19 cellular contexts compared by ENCODE assay signal in genomic region chr1:181036107-181036843, GRCh38. TPM values are rescaled to one million over a fixed set of nuclear protein-coding genes. Genes with fewer than 3 reads are reported as not detected.
DNase-seq lines count a peak whose midpoint lies in the region; ATAC-seq and TF ChIP-seq lines count a peak whose summit lies in the region.
"Had no signal": no experiment of that assay in that cellular context is flagged by ENCODE, and none has a peak within 500 bp of the region (broad histone marks: within the 10 kb centered on the region; RNA-seq: fewer than 3 reads in every experiment).

No MANE protein-coding gene starts in this region.

- H2AK9ac ChIP-seq in IMR-90 (replicated peaks; ENCODE audit: low read depth, low read length, poor library complexity) = no peak overlapping the region

- H3K27me3 ChIP-seq in IMR-90 (ENCODE audit: control insufficient read depth, insufficient read depth, low read length) = no peaks in the 10 kb centered on the region
- H3K27me3 ChIP-seq: spleen, testis had no signal

- no peak overlapping the region for H2BK20ac ChIP-seq in IMR-90 (ENCODE audit: low read depth, low read length)

- TF ChIP-seq POLR2A in IMR-90 (IDR thresholded peaks at IDR 0.05; ENCODE audit: low read depth, low read length) = no peak

- CTCF ChIA-PET in IMR-90 (lab: Yijun Ruan, JAX) = interaction anchor here (4.0 kb wide), 1 partner anchor 106 kb away, joined by 24 read pairs; no protein-coding TSS in a partner anchor

- no peaks in the 10 kb centered on the region for H4K20me1 ChIP-seq in IMR-90 (ENCODE audit: insufficient read depth, low read length)

- no peak overlapping the region for H4K91ac ChIP-seq in IMR-90 (ENCODE audit: insufficient read depth, low read depth, low read length)

- H3K56ac ChIP-seq in IMR-90 (ENCODE audit: extremely low read depth, insufficient read depth, low read length) = no peak overlapping the region

- no peak overlapping the region for H3K9ac ChIP-seq in IMR-90 (ENCODE audit: low read depth, low read length)
- H3K9ac ChIP-seq: parathyroid adenoma had no signal

- ATAC-seq in IMR-90 (ENCODE audit: low read depth) (no peak), left cardiac atrium (no peak)
- ATAC-seq in natural killer cell treated with Interleukin-12 subunit alpha and Interleukin-12 subunit beta and Interleukin-15 and Interleukin-18, amount 100 ng/mL, for 72 hours = peak in 1 of 2 donors; percentile 61
- ATAC-seq: HCT116, PC-3 had no signal

- peaks cover 0 to 7% of the 10 kb centered on the region in 2 experiments; a peak in 1 of 4 replicates for H3K79me1 ChIP-seq in IMR-90 (ENCODE audit: low read depth in 1 of 2, low read length in 2 of 2)

- intact Hi-C loops in activated CD4-positive, alpha-beta T cell treated with anti-CD3 and anti-CD28 coated beads, Interleukin-2, amount 10 ng/mL, durations not matched to agents 24 days and 14 days (cut with micrococcal nuclease) = loop anchor here (10.0 kb wide), 1 partner anchor 151 kb away; no protein-coding TSS in a partner anchor
- intact Hi-C loops in IMR-90 (cut with micrococcal nuclease) (no loop called here), left cardiac atrium (cut with DNase I) (loop anchor here (10.0 kb wide), 2 partner anchors 49 to 109 kb away; partner anchors contain the start of gene IER5 (in 1 of the 2))
- intact Hi-C loops in activated T-helper 2 cell treated with anti-CD3 and anti-CD28 coated beads, Interferon-gamma antibody, Interleukin-2, Interleukin-4, amounts not matched to agents 10 μg/mL and 5 μg/mL and 100 μg/mL, durations not matched to agents 14 hours and 24 hours and 36 hours (cut with micrococcal nuclease) = loop anchor here (10.0 kb wide), 1 partner anchor 151 kb away; no protein-coding TSS in a partner anchor

- dilution Hi-C loops in IMR-90 (cut with HindIII; ENCODE audit: low sequenced_read_pairs, unreplicated experiment) = no loop called here

- no peak overlapping the region for H3K4me3 ChIP-seq in IMR-90 (ENCODE audit: insufficient read depth, low read depth, low read length)
- H3K4me3 ChIP-seq: testis had no signal

- no peak for TF ChIP-seq CTCF in IMR-90 (conservative IDR thresholded peaks at IDR 0.05; ENCODE audit: low read depth, low read length)

- H3K27ac ChIP-seq in IMR-90 (ENCODE audit: insufficient read depth, low read length) = no peak overlapping the region
- H3K27ac ChIP-seq: HL-60, parathyroid adenoma, testis had no signal

- H3K36me3 Mint-ChIP-seq in activated CD4-positive, alpha-beta T cell treated with anti-CD3 and anti-CD28 coated beads, Interleukin-2, amount 10 ng/mL, durations not matched to agents 24 days and 14 days (ENCODE audit: low read depth) = peaks cover 24% of the 10 kb centered on the region
- H3K36me3 Mint-ChIP-seq in activated T-helper 2 cell treated with anti-CD3 and anti-CD28 coated beads, Interferon-gamma antibody, Interleukin-2, Interleukin-4, amounts not matched to agents 10 μg/mL and 5 μg/mL and 100 μg/mL, durations not matched to agents 14 hours and 24 hours and 36 hours (ENCODE audit: low read depth) = peaks cover 29% of the 10 kb centered on the region
- H3K36me3 Mint-ChIP-seq in natural killer cell treated with Interleukin-12 subunit alpha and Interleukin-12 subunit beta and Interleukin-15 and Interleukin-18, amount 100 ng/mL, for 72 hours = peaks cover 7% of the 10 kb centered on the region
- H3K36me3 Mint-ChIP-seq: mesothelial cell of epicardium had no signal

- peak overlapping the region; percentile 30 for H3K27ac Mint-ChIP-seq in activated CD4-positive, alpha-beta T cell treated with anti-CD3 and anti-CD28 coated beads, Interleukin-2, amount 10 ng/mL, durations not matched to agents 24 days and 14 days
- no peak overlapping the region for H3K27ac Mint-ChIP-seq in activated T-helper 2 cell treated with anti-CD3 and anti-CD28 coated beads, Interferon-gamma antibody, Interleukin-2, Interleukin-4, amounts not matched to agents 10 μg/mL and 5 μg/mL and 100 μg/mL, durations not matched to agents 14 hours and 24 hours and 36 hours
- H3K27ac Mint-ChIP-seq in natural killer cell treated with Interleukin-12 subunit alpha and Interleukin-12 subunit beta and Interleukin-15 and Interleukin-18, amount 100 ng/mL, for 72 hours = peak overlapping the region; percentile 26 to 99
- H3K27ac Mint-ChIP-seq: mesothelial cell of epicardium had no signal

- H3K9me3 Mint-ChIP-seq in activated CD4-positive, alpha-beta T cell treated with anti-CD3 and anti-CD28 coated beads, Interleukin-2, amount 10 ng/mL, durations not matched to agents 24 days and 14 days = no peaks in the 10 kb centered on the region
- no peaks in the 10 kb centered on the region for H3K9me3 Mint-ChIP-seq in activated T-helper 2 cell treated with anti-CD3 and anti-CD28 coated beads, Interferon-gamma antibody, Interleukin-2, Interleukin-4, amounts not matched to agents 10 μg/mL and 5 μg/mL and 100 μg/mL, durations not matched to agents 14 hours and 24 hours and 36 hours
- H3K9me3 Mint-ChIP-seq in natural killer cell treated with Interleukin-12 subunit alpha and Interleukin-12 subunit beta and Interleukin-15 and Interleukin-18, amount 100 ng/mL, for 72 hours = no peaks in the 10 kb centered on the region
- H3K9me3 Mint-ChIP-seq: mesothelial cell of epicardium had no signal

- H4K8ac ChIP-seq in IMR-90 (ENCODE audit: low read depth in 2 of 2, low read length in 2 of 2) = no peak overlapping the region

- H3K4ac ChIP-seq in IMR-90 (ENCODE audit: low read depth, low read length) = peak overlapping the region; percentile 12; the same call in 1 of the 2 replicates

- H2AFZ ChIP-seq in IMR-90 (replicated peaks; ENCODE audit: low read length, poor library complexity) = no peak overlapping the region
- H2AFZ ChIP-seq: parathyroid adenoma had no signal

- H2BK5ac ChIP-seq in IMR-90 (ENCODE audit: low read depth, low read length, poor library complexity, severe bottlenecking) = no peak overlapping the region

- WGBS in IMR-90 (ENCODE audit: extremely low coverage in 2 of 2, insufficient read length in 1 of 2), 2 experiments = 100% methylated on average over 1 of the region's 4 CpGs; no CpG with 5 or more reads in 1 of the 2 experiments

- H3K23ac ChIP-seq in IMR-90 (ENCODE audit: low read depth, low read length) = 0 out of 2 replicates have a peak overlapping the region, but pooled peaks have one; percentile 56

- no peak overlapping the region for H3K4me2 ChIP-seq in IMR-90 (ENCODE audit: low read depth, low read length)

- BruUV-seq in IMR-90 (replicated peaks; lab: Mats Ljungman, UMichigan) = no TSS peak

- H3K14ac ChIP-seq in IMR-90 (replicated peaks; ENCODE audit: low read depth, low read length) = peak overlapping the region; percentile 56; the same call in 1 of the 2 replicates

- no peak overlapping the region for H3K18ac ChIP-seq in IMR-90 (ENCODE audit: low read depth, low read length)

- no peaks in the 10 kb centered on the region for H3K9me3 ChIP-seq in IMR-90 (ENCODE audit: control insufficient read depth, insufficient read depth, low read length)
- H3K9me3 ChIP-seq: spleen, testis had no signal

- peaks cover 18% of the 10 kb centered on the region; the same call in 1 of the 2 replicates for H3K9me1 ChIP-seq in IMR-90 (ENCODE audit: insufficient read depth, low read length)

- H3K27me3 Mint-ChIP-seq in activated CD4-positive, alpha-beta T cell treated with anti-CD3 and anti-CD28 coated beads, Interleukin-2, amount 10 ng/mL, durations not matched to agents 24 days and 14 days = no peaks in the 10 kb centered on the region
- no peaks in the 10 kb centered on the region for H3K27me3 Mint-ChIP-seq in activated T-helper 2 cell treated with anti-CD3 and anti-CD28 coated beads, Interferon-gamma antibody, Interleukin-2, Interleukin-4, amounts not matched to agents 10 μg/mL and 5 μg/mL and 100 μg/mL, durations not matched to agents 14 hours and 24 hours and 36 hours (ENCODE audit: low read depth)
- H3K27me3 Mint-ChIP-seq in natural killer cell treated with Interleukin-12 subunit alpha and Interleukin-12 subunit beta and Interleukin-15 and Interleukin-18, amount 100 ng/mL, for 72 hours = no peaks in the 10 kb centered on the region

- in situ Hi-C loops in IMR-90 (cut with MboI; ENCODE audit: low sequenced_read_pairs) = loop anchor here (5.0 kb wide), 1 partner anchor 106 kb away; no protein-coding TSS in a partner anchor

- no peak overlapping the region for H2AK5ac ChIP-seq in IMR-90 (ENCODE audit: low read depth, low read length)

- POLR2A ChIA-PET in IMR-90 (lab: Charles Lee; ENCODE audit: unreplicated experiment) = no interaction called here

- H3K4me3 Mint-ChIP-seq in activated CD4-positive, alpha-beta T cell treated with anti-CD3 and anti-CD28 coated beads, Interleukin-2, amount 10 ng/mL, durations not matched to agents 24 days and 14 days = peak overlapping the region; percentile 55
- peak overlapping the region; percentile 11 for H3K4me3 Mint-ChIP-seq in activated T-helper 2 cell treated with anti-CD3 and anti-CD28 coated beads, Interferon-gamma antibody, Interleukin-2, Interleukin-4, amounts not matched to agents 10 μg/mL and 5 μg/mL and 100 μg/mL, durations not matched to agents 14 hours and 24 hours and 36 hours (ENCODE audit: low read depth)
- H3K4me3 Mint-ChIP-seq in natural killer cell treated with Interleukin-12 subunit alpha and Interleukin-12 subunit beta and Interleukin-15 and Interleukin-18, amount 100 ng/mL, for 72 hours = peak overlapping the region; percentile 94
- H3K4me3 Mint-ChIP-seq: mesothelial cell of epicardium had no signal

- peaks cover 66% of the 10 kb centered on the region for H3K4me1 Mint-ChIP-seq in activated CD4-positive, alpha-beta T cell treated with anti-CD3 and anti-CD28 coated beads, Interleukin-2, amount 10 ng/mL, durations not matched to agents 24 days and 14 days
- H3K4me1 Mint-ChIP-seq in activated T-helper 2 cell treated with anti-CD3 and anti-CD28 coated beads, Interferon-gamma antibody, Interleukin-2, Interleukin-4, amounts not matched to agents 10 μg/mL and 5 μg/mL and 100 μg/mL, durations not matched to agents 14 hours and 24 hours and 36 hours (ENCODE audit: low read depth) = peaks cover 63% of the 10 kb centered on the region
- peaks cover 68 to 78% of the 10 kb centered on the region in 2 donors for H3K4me1 Mint-ChIP-seq in natural killer cell treated with Interleukin-12 subunit alpha and Interleukin-12 subunit beta and Interleukin-15 and Interleukin-18, amount 100 ng/mL, for 72 hours (ENCODE audit: low read depth in 2 of 2)

- TF ChIP-seq RAD21 in IMR-90 (IDR thresholded peaks at IDR 0.05; ENCODE audit: low read length) = no peak

- no peak for DNase-seq in activated CD4-positive, alpha-beta T cell treated with anti-CD3 and anti-CD28 coated beads, Interleukin-2, amount 10 ng/mL, durations not matched to agents 24 days and 14 days
- DNase-seq in activated CD4-positive, alpha-beta T cell treated with anti-CD3 and anti-CD28 coated beads, Interleukin-2, amount 50 U/mL, for 1 hour = no peak
- DNase-seq in IMR-90 = no peak
- DNase-seq in activated T-helper 2 cell treated with anti-CD3 and anti-CD28 coated beads, Interferon-gamma antibody, Interleukin-2, Interleukin-4, amounts not matched to agents 10 μg/mL and 5 μg/mL and 100 μg/mL, durations not matched to agents 14 hours and 24 hours and 36 hours (ENCODE audit: low spot score) = no peak
- DNase-seq in natural killer cell treated with Interleukin-12 subunit alpha and Interleukin-12 subunit beta and Interleukin-15 and Interleukin-18, amount 100 ng/mL, for 72 hours (ENCODE audit: low spot score) = no peak
- no peak for DNase-seq in left cardiac atrium
- no peak for DNase-seq in NCI-H526 (lab: John Stamatoyannopoulos, UW)
- DNase-seq in NCI-H446 (lab: John Stamatoyannopoulos, UW) = no peak
- DNase-seq: activated CD4-positive, alpha-beta T cell treated with anti-CD3 and anti-CD28 coated beads, Interleukin-2, amount 50 U/mL, for 48 hours; amniotic stem cell; DMS 273 treated with DMSO at 0.1 percent for 48 hours; islet precursor cell; PC-3; spleen; testis had no signal

- no peak overlapping the region for H2BK15ac ChIP-seq in IMR-90 (ENCODE audit: low read depth, low read length)

- H2BK120ac ChIP-seq in IMR-90 (ENCODE audit: low read depth, low read length) = no peak overlapping the region

- 0 out of 2 replicates have a peak, but pooled peaks cover 1% of the 10 kb centered on the region for H3K36me3 ChIP-seq in IMR-90 (ENCODE audit: control insufficient read depth, insufficient read depth, low read length)

- no peak overlapping the region for H4K5ac ChIP-seq in IMR-90 (ENCODE audit: low read depth, low read length)

- H3K4me1 ChIP-seq in IMR-90 (ENCODE audit: control insufficient read depth, insufficient read depth, low read length) = peaks cover 10% of the 10 kb centered on the region

RNA-seq across cellular contexts. Expression of gene MR1, which starts 2.5 kb away (rescaled TPM):
- 14.6 and 16.2 TPM in 2 replicates for total RNA-seq in activated CD4-positive, alpha-beta T cell treated with anti-CD3 and anti-CD28 coated beads, Interleukin-2, amount 10 ng/mL, durations not matched to agents 24 days and 14 days
- 5.0 and 6.1 TPM in 2 replicates for total RNA-seq in IMR-90 (2012; rRNA removed)
- 5.0 and 6.0 TPM in 2 replicates for polyA plus RNA-seq in IMR-90 (2012; rRNA removed)
- polyA plus RNA-seq in IMR-90 (2012; cell fraction: cytosol; rRNA removed) = 2.1 and 3.4 TPM in 2 replicates
- polyA plus RNA-seq in IMR-90 (2012; cell fraction: nucleus; rRNA removed; ENCODE audit: low replicate concordance) = 1.8 and 4.0 TPM in 2 replicates
- 13.8 and 18.2 TPM in 2 replicates for total RNA-seq in activated T-helper 2 cell treated with anti-CD3 and anti-CD28 coated beads, Interferon-gamma antibody, Interleukin-2, Interleukin-4, amounts not matched to agents 10 μg/mL and 5 μg/mL and 100 μg/mL, durations not matched to agents 14 hours and 24 hours and 36 hours
- 10 to 100 TPM; 26.9 to 70.4 TPM for total RNA-seq in natural killer cell treated with Interleukin-12 subunit alpha and Interleukin-12 subunit beta and Interleukin-15 and Interleukin-18, amount 100 ng/mL, for 72 hours
- total RNA-seq in left cardiac atrium = 10 to 100 TPM; 10.5 to 12.0 TPM

RNA-seq across cellular contexts. Expression of gene STX6, which starts 13.6 kb away (rescaled TPM):
- 31.9 and 33.6 TPM in 2 replicates for total RNA-seq in activated CD4-positive, alpha-beta T cell treated with anti-CD3 and anti-CD28 coated beads, Interleukin-2, amount 10 ng/mL, durations not matched to agents 24 days and 14 days
- total RNA-seq in IMR-90 (2012; rRNA removed) = 31.4 and 38.0 TPM in 2 replicates
- 14.5 and 16.0 TPM in 2 replicates for polyA plus RNA-seq in IMR-90 (2012; rRNA removed)
- polyA plus RNA-seq in IMR-90 (2012; cell fraction: cytosol; rRNA removed) = 8.8 and 10.4 TPM in 2 replicates
- 7.2 and 15.5 TPM in 2 replicates for polyA plus RNA-seq in IMR-90 (2012; cell fraction: nucleus; rRNA removed; ENCODE audit: low replicate concordance)
- 31.2 and 31.4 TPM in 2 replicates for total RNA-seq in activated T-helper 2 cell treated with anti-CD3 and anti-CD28 coated beads, Interferon-gamma antibody, Interleukin-2, Interleukin-4, amounts not matched to agents 10 μg/mL and 5 μg/mL and 100 μg/mL, durations not matched to agents 14 hours and 24 hours and 36 hours
- 10 to 100 TPM; 25.0 to 26.2 TPM for total RNA-seq in natural killer cell treated with Interleukin-12 subunit alpha and Interleukin-12 subunit beta and Interleukin-15 and Interleukin-18, amount 100 ng/mL, for 72 hours
- 10 to 100 TPM in 1 of 2 donors, 1 to 10 TPM in 1; 10.0 to 10.3 TPM for total RNA-seq in left cardiac atrium

RNA-seq across cellular contexts. Expression of gene IER5, which starts 52.2 kb away (rescaled TPM):
- 48.3 and 48.6 TPM in 2 replicates for total RNA-seq in activated CD4-positive, alpha-beta T cell treated with anti-CD3 and anti-CD28 coated beads, Interleukin-2, amount 10 ng/mL, durations not matched to agents 24 days and 14 days
- 15.8 and 29.4 TPM in 2 replicates for total RNA-seq in IMR-90 (2012; rRNA removed)
- 27.1 and 28.9 TPM in 2 replicates for polyA plus RNA-seq in IMR-90 (2012; rRNA removed)
- polyA plus RNA-seq in IMR-90 (2012; cell fraction: cytosol; rRNA removed) = 22.5 and 29.5 TPM in 2 replicates
- 32.6 and 44.5 TPM in 2 replicates for polyA plus RNA-seq in IMR-90 (2012; cell fraction: nucleus; rRNA removed; ENCODE audit: low replicate concordance)
- 44.3 and 44.6 TPM in 2 replicates for total RNA-seq in activated T-helper 2 cell treated with anti-CD3 and anti-CD28 coated beads, Interferon-gamma antibody, Interleukin-2, Interleukin-4, amounts not matched to agents 10 μg/mL and 5 μg/mL and 100 μg/mL, durations not matched to agents 14 hours and 24 hours and 36 hours
- 10 to 100 TPM; 57.1 to 91.7 TPM for total RNA-seq in natural killer cell treated with Interleukin-12 subunit alpha and Interleukin-12 subunit beta and Interleukin-15 and Interleukin-18, amount 100 ng/mL, for 72 hours
- total RNA-seq in left cardiac atrium = 10 to 100 TPM; 15.7 to 25.0 TPM

Comparison
In these comparisons a context has a peak if more than half of its experiments do, and no peak if none do; other contexts are left out.
1. H3K4me3 Mint-ChIP-seq: peak in every context shown above with its lines; median percentile 94 in natural killer cell treated with Interleukin-12 subunit alpha and Interleukin-12 subunit beta and Interleukin-15 and Interleukin-18, amount 100 ng/mL, for 72 hours; 55 in activated CD4-positive, alpha-beta T cell treated with anti-CD3 and anti-CD28 coated beads, Interleukin-2, amount 10 ng/mL, durations not matched to agents 24 days and 14 days; 11 in activated T-helper 2 cell treated with anti-CD3 and anti-CD28 coated beads, Interferon-gamma antibody, Interleukin-2, Interleukin-4, amounts not matched to agents 10 μg/mL and 5 μg/mL and 100 μg/mL, durations not matched to agents 14 hours and 24 hours and 36 hours.